In genomic region chr12:3553681-3554546, GRCh38 we compare ENCODE assay signal across 19 cellular contexts.
DNase-seq lines count a peak whose midpoint lies in the region; ATAC-seq, FAIRE-seq and TF ChIP-seq lines count a peak whose summit lies in the region.
"Had no signal": no experiment of that assay in that cellular context is flagged by ENCODE, and none has a peak within 500 bp of the region (broad histone marks: within the 10 kb centered on the region; RNA-seq: fewer than 3 reads in every experiment).

No MANE protein-coding gene starts in this region.

- peaks cover 6% of the 10 kb centered on the region for H3K36me3 Mint-ChIP-seq in neural progenitor cell

- H3K4me3 ChIP-seq in GM12878 (no peak overlapping the region), neural progenitor cell (no peak overlapping the region)
- H3K4me3 ChIP-seq: prostate gland, SK-N-MC had no signal

- no peak overlapping the region for H3K4me2 ChIP-seq in GM12878 (ENCODE audit: control insufficient read depth, insufficient read depth)
- no peak overlapping the region for H3K4me2 ChIP-seq in neural progenitor cell

- WGBS in GM12878 (ENCODE audit: insufficient coverage, insufficient replicate concordance, low lambda C conversion rate, missing lambda C conversion rate), result 15% methylated on average over 18 of the region's 18 CpGs

- RAD21 ChIA-PET in GM12878 (lab: Charles Lee; ENCODE audit: unreplicated experiment), result no interaction called here

- H3K9me3 ChIP-seq in GM12878 (replicated peaks; ENCODE audit: control insufficient read depth, insufficient read depth, low read length) (no peaks in the 10 kb centered on the region), neural progenitor cell (ENCODE audit: low read depth) (no peaks in the 10 kb centered on the region)
- H3K9me3 ChIP-seq: prostate gland had no signal

- intact Hi-C loops in GM12878 (cut with micrococcal nuclease; ENCODE audit: unreplicated experiment), result no loop called here

- H3K9me3 Mint-ChIP-seq in neural progenitor cell, result peaks cover 3% of the 10 kb centered on the region
- H3K9me3 Mint-ChIP-seq: dendritic cell treated with granulocyte-macrophage colony-stimulating factor and Interleukin-4, amounts not matched to agents 40 ng/mL and 50 ng/mL, for 4 days had no signal

- no peak for TF ChIP-seq CTCF in GM12878 (IDR thresholded peaks at IDR 0.05 in 2 of 3, conservative IDR thresholded peaks at IDR 0.05 in 1 of 3; ENCODE audit: control insufficient read depth in 2 of 3, extremely low read depth in 1 of 3, insufficient read depth in 1 of 3, low read depth in 3 of 3, low read length in 3 of 3)
- TF ChIP-seq CTCF in neural progenitor cell (IDR thresholded peaks at IDR 0.05), result peak; percentile 18

- peaks cover 10% of the 10 kb centered on the region for H3K4me1 Mint-ChIP-seq in neural progenitor cell

- no peak for FAIRE-seq in GM12878 (lab: Jason Lieb, UNC)

- H3F3A ChIP-seq in neural progenitor cell (ENCODE audit: low read depth), result no peaks in the 10 kb centered on the region

- H3K27me3 Mint-ChIP-seq in neural progenitor cell (ENCODE audit: insufficient read depth, low read depth), result peaks cover 8% of the 10 kb centered on the region

- TF ChIP-seq POLR2A in GM12878 (IDR thresholded peaks at IDR 0.05; ENCODE audit: low read depth, low read length), result no peak

- peaks cover 0 to 7% of the 10 kb centered on the region in 2 experiments; a peak in 2 of 4 replicates for H3K27me3 ChIP-seq in GM12878 (replicated peaks in 1 of 2; ENCODE audit: control insufficient read depth in 2 of 2, insufficient read depth in 2 of 2, low read length in 1 of 2)
- no peaks in the 10 kb centered on the region for H3K27me3 ChIP-seq in neural progenitor cell

- SMC1A ChIA-PET in GM12878 (lab: Charles Lee; ENCODE audit: uncharacterized antibody, unreplicated experiment), result no interaction called here

- no TSS peak for BruUV-seq in GM12878 (replicated peaks; lab: Mats Ljungman, UMichigan)

- H3K9ac ChIP-seq in GM12878 (ENCODE audit: control insufficient read depth, insufficient read depth, low read length) (no peak overlapping the region), neural progenitor cell (no peak overlapping the region)

- no peak overlapping the region for H2AFZ ChIP-seq in GM12878 (ENCODE audit: control insufficient read depth, low read depth, low read length)
- peak overlapping the region; percentile 57 for H2AFZ ChIP-seq in neural progenitor cell (replicated peaks)

- POLR2A ChIA-PET in GM12878 (lab: Charles Lee), result no interaction called here

- DNase-seq in NCI-H82 (lab: John Stamatoyannopoulos, UW) (peak; percentile 25), NCI-H82 treated with DMSO at 0.1 percent for 48 hours (lab: John Stamatoyannopoulos, UW; ENCODE audit: unreplicated experiment) (no peak), NAMALWA (ENCODE audit: low spot score) (peak; percentile 30), GM12878 (ENCODE audit: low read depth, low spot score) (no peak), neural progenitor cell (ENCODE audit: low spot score) (peak; percentile 38), NCI-H2029 treated with DMSO at 0.1 percent for 48 hours (lab: John Stamatoyannopoulos, UW) (no peak), DMS153 treated with DMSO at 0.1 percent for 48 hours (lab: John Stamatoyannopoulos, UW; ENCODE audit: unreplicated experiment) (no peak)
- DNase-seq: 8988T, left colon, NCI-H2029, NCI-H774 had no signal

- H3K36me3 ChIP-seq in GM12878 (ENCODE audit: control insufficient read depth in 2 of 2, insufficient read depth in 2 of 2, low read length in 1 of 2) (no peaks in the 10 kb centered on the region), neural progenitor cell (no peaks in the 10 kb centered on the region)
- H3K36me3 ChIP-seq: prostate gland had no signal

- H3K27ac ChIP-seq in GM12878 (ENCODE audit: control insufficient read depth, insufficient read depth) (no peak overlapping the region), neural progenitor cell (no peak overlapping the region)
- H3K27ac ChIP-seq: C4-2B, HL-60, prostate gland, SK-N-MC, VCaP had no signal

- H3K27ac Mint-ChIP-seq in neural progenitor cell, result peak overlapping the region; percentile 48
- H3K27ac Mint-ChIP-seq: dendritic cell treated with granulocyte-macrophage colony-stimulating factor and Interleukin-4, amounts not matched to agents 40 ng/mL and 50 ng/mL, for 4 days had no signal

- H4K20me1 ChIP-seq in GM12878 (ENCODE audit: control insufficient read depth, insufficient read depth) (no peaks in the 10 kb centered on the region), neural progenitor cell (ENCODE audit: low read depth) (no peaks in the 10 kb centered on the region)

- no peak for TF ChIP-seq EP300 in GM12878 (IDR thresholded peaks at IDR 0.05; ENCODE audit: borderline replicate concordance in 1 of 2, control insufficient read depth in 1 of 2, low read depth in 2 of 2, low read length in 2 of 2)

- H3K4me1 ChIP-seq in GM12878 (ENCODE audit: control insufficient read depth, insufficient read depth, low read length), result no peaks in the 10 kb centered on the region
- peaks cover 9% of the 10 kb centered on the region for H3K4me1 ChIP-seq in neural progenitor cell
- H3K4me1 ChIP-seq: prostate gland had no signal

- in situ Hi-C loops in GM12878 (cut with MboI), result no loop called here

- ATAC-seq in GM12878 (0 out of 3 replicates have a peak, but pooled peaks have one; percentile 23), GM21737 (IDR thresholded peaks at IDR 0.05; ENCODE audit: unreplicated experiment) (no peak)
- ATAC-seq: esophagus mucosa, left colon had no signal

- CTCF ChIA-PET in GM12878 (lab: Yijun Ruan, JAX), result no interaction called here

- no peak for TF ChIP-seq RAD21 in GM12878 (IDR thresholded peaks at IDR 0.05; ENCODE audit: insufficient read depth, low read depth, low read length)

- H3K79me2 ChIP-seq in GM12878 (ENCODE audit: control insufficient read depth, insufficient read depth, low read length) (no peaks in the 10 kb centered on the region), neural progenitor cell (ENCODE audit: low read depth) (no peaks in the 10 kb centered on the region)

- H3K4me3 Mint-ChIP-seq in neural progenitor cell, result no peak overlapping the region
- H3K4me3 Mint-ChIP-seq: dendritic cell treated with granulocyte-macrophage colony-stimulating factor and Interleukin-4, amounts not matched to agents 40 ng/mL and 50 ng/mL, for 4 days had no signal

TF ChIP-seq in GM12878, 131 proteins besides CTCF, POLR2A, EP300 and RAD21:
- no peak for TF ChIP-seq JUND (IDR thresholded peaks at IDR 0.05; ENCODE audit: low read depth, low read length)
- TF ChIP-seq ATF2 (IDR thresholded peaks at IDR 0.05; ENCODE audit: low read length), result no peak
- TF ChIP-seq RELA (IDR thresholded peaks at IDR 0.05; ENCODE audit: borderline replicate concordance, partially characterized antibody), result no peak
- TF ChIP-seq USF1 (IDR thresholded peaks at IDR 0.05; ENCODE audit: borderline replicate concordance, extremely low read length, insufficient read depth, low read depth, low read length), result no peak
- TF ChIP-seq EED (IDR thresholded peaks at IDR 0.05; ENCODE audit: low read depth), result no peak
- no peak for TF ChIP-seq ZNF687 (IDR thresholded peaks at IDR 0.05)
- TF ChIP-seq SIN3A (IDR thresholded peaks at IDR 0.05; ENCODE audit: low read depth, low read length), result no peak
- no peak for TF ChIP-seq TBL1XR1 (IDR thresholded peaks at IDR 0.05; ENCODE audit: low read depth, low read length)

Comparison
In these comparisons a context has a peak if more than half of its experiments do, and no peak if none do; other contexts are left out.
1. DNase-seq: peak in NCI-H82 (single experiment), NAMALWA (single experiment) and neural progenitor cell (single experiment); none in NCI-H82 treated with DMSO at 0.1 percent for 48 hours (single experiment), GM12878 (single experiment), NCI-H2029 treated with DMSO at 0.1 percent for 48 hours (single experiment) and DMS153 treated with DMSO at 0.1 percent for 48 hours (single experiment).